Comparison of ENCODE assay signal across 10 cellular contexts in the genomic region with DNA sequence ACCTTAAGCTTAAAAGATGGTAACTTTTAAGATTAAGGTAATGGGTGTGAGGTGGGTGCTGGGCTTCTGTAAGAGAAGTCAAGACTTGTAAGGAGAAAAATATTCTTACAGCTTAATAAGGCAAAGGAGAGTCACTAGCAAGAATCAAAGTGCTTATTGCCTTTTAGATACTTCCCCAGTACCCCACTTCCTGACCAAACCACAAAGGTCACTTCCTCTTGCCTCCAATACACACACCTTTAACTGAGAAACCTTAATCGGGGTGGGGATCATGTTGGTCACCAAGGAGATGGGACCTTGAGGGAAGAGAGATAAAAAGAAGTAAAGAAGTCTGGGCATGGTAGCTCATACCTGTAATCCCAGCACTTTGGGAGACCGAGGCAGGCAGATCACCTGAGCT. TPM values are rescaled to one million over a fixed set of nuclear protein-coding genes. Genes with fewer than 3 reads are reported as not detected.
A peak's percentile ranks its signal among the peaks of the same experiment; 100 is the strongest.
DNase-seq lines count a peak whose midpoint lies in the region; ATAC-seq, FAIRE-seq and TF ChIP-seq lines count a peak whose summit lies in the region.
"Had no signal": no experiment of that assay in that cellular context is flagged by ENCODE, and none has a peak within 500 bp of the region (broad histone marks: within the 10 kb centered on the region; RNA-seq: fewer than 3 reads in every experiment).

No MANE protein-coding gene starts in this region.

- H3K9me3 ChIP-seq in DND-41 (ENCODE audit: insufficient read depth, low read length, severe bottlenecking), result no peaks in the 10 kb centered on the region
- H3K9me3 ChIP-seq in GM12878 (replicated peaks; ENCODE audit: control insufficient read depth, insufficient read depth, low read length), result no peaks in the 10 kb centered on the region
- H3K9me3 ChIP-seq: Caco-2 had no signal

- FAIRE-seq in GM12878 (lab: Jason Lieb, UNC), result peak; percentile 89
- FAIRE-seq: RCC 7860 had no signal

- TF ChIP-seq RAD21 in GM12878 (IDR thresholded peaks at IDR 0.05; ENCODE audit: insufficient read depth, low read depth, low read length), result no peak

- RAD21 ChIA-PET in GM12878 (lab: Charles Lee; ENCODE audit: unreplicated experiment), result interaction anchor here (0.6 to 2.4 kb wide), 6 partner anchors 8 to 181 kb away, joined by 3 to 7 read pairs (median 5); a partner anchor contains a TSS

- POLR2A ChIA-PET in GM12878 (lab: Charles Lee), result interaction anchor here (0.6 to 1.5 kb wide), 3 partner anchors 9 to 127 kb away, joined by 3 to 5 read pairs (median 5); no protein-coding TSS in a partner anchor

- 30% methylated on average over 2 of the region's 2 CpGs for WGBS in GM12878 (ENCODE audit: insufficient coverage, insufficient replicate concordance, low lambda C conversion rate, missing lambda C conversion rate)

- BruUV-seq in GM12878 (replicated peaks; lab: Mats Ljungman, UMichigan), result no TSS peak

- ATAC-seq in DND-41 (ENCODE audit: insufficient read depth, low read depth), result peak; percentile 48; the same call in 2 of the 3 replicates
- peak; percentile 53 for ATAC-seq in GM21515 (IDR thresholded peaks at IDR 0.05; ENCODE audit: unreplicated experiment)
- peak; percentile 81 for ATAC-seq in GM12878
- ATAC-seq in GM18519 (IDR thresholded peaks at IDR 0.05; ENCODE audit: low FRiP score, unreplicated experiment), result no peak

- in situ Hi-C loops in GM12878 (cut with MboI), result no loop called here

- H2AFZ ChIP-seq in DND-41 (ENCODE audit: low read depth, low read length) (no peak overlapping the region), GM12878 (ENCODE audit: control insufficient read depth, low read depth, low read length) (peak overlapping the region; percentile 53)

- H3K79me2 ChIP-seq in DND-41 (ENCODE audit: insufficient read depth, low read length) (no peaks in the 10 kb centered on the region), GM12878 (ENCODE audit: control insufficient read depth, insufficient read depth, low read length) (no peaks in the 10 kb centered on the region)

- H3K9ac ChIP-seq in DND-41 (ENCODE audit: low read depth, low read length) (no peak overlapping the region), GM12878 (ENCODE audit: control insufficient read depth, insufficient read depth, low read length) (no peak overlapping the region; the same call in 1 of the 2 replicates)

- intact Hi-C loops in GM12878 (cut with micrococcal nuclease; ENCODE audit: unreplicated experiment) (no loop called here), head of caudate nucleus (cut with DNase I) (no loop called here)

- no peak for TF ChIP-seq POLR2A in GM12878 (IDR thresholded peaks at IDR 0.05; ENCODE audit: low read depth, low read length)

- H3K36me3 ChIP-seq in DND-41 (ENCODE audit: insufficient read depth, low read length) (no peaks in the 10 kb centered on the region), GM12878 (ENCODE audit: control insufficient read depth in 2 of 2, insufficient read depth in 2 of 2, low read length in 1 of 2) (no peaks in the 10 kb centered on the region)

- DNase-seq in DND-41 (no peak), NOMO-1 treated with DMSO at 0.1 percent for 48 hours (lab: John Stamatoyannopoulos, UW; ENCODE audit: unreplicated experiment) (peak; percentile 63), GM12878 (ENCODE audit: low read depth, low spot score) (peak; percentile 53), putamen (ENCODE audit: low spot score) (no peak), head of caudate nucleus (no peak)
- no peak for DNase-seq in stimulated activated CD4-positive, alpha-beta T cell treated with anti-CD3 and anti-CD28 coated beads, Interleukin-4, amount 100 ng/mL, for 1 hour
- DNase-seq: Caco-2 had no signal

- TF ChIP-seq CTCF in DND-41 (IDR thresholded peaks at IDR 0.05; ENCODE audit: borderline replicate concordance, extremely low read depth, low read length, poor library complexity, severe bottlenecking) (no peak), GM12878 (IDR thresholded peaks at IDR 0.05 in 2 of 3, conservative IDR thresholded peaks at IDR 0.05 in 1 of 3; ENCODE audit: control insufficient read depth in 2 of 3, extremely low read depth in 1 of 3, insufficient read depth in 1 of 3, low read depth in 3 of 3, low read length in 3 of 3) (no peak)

- H3K27me3 ChIP-seq in DND-41 (ENCODE audit: insufficient read depth, low read length, poor library complexity) (no peaks in the 10 kb centered on the region), GM12878 (replicated peaks in 1 of 2; ENCODE audit: control insufficient read depth in 2 of 2, insufficient read depth in 2 of 2, low read length in 1 of 2) (no peaks in the 10 kb centered on the region)

- no peaks in the 10 kb centered on the region for H3K4me1 ChIP-seq in DND-41 (ENCODE audit: insufficient read depth, low read length)
- peaks cover 19% of the 10 kb centered on the region for H3K4me1 ChIP-seq in GM12878 (ENCODE audit: control insufficient read depth, insufficient read depth, low read length)
- H3K4me1 ChIP-seq: Caco-2 had no signal

- no peak overlapping the region for H3K27ac ChIP-seq in DND-41 (ENCODE audit: low read length)
- H3K27ac ChIP-seq in GM12878 (ENCODE audit: control insufficient read depth, insufficient read depth), result 0 out of 2 replicates have a peak overlapping the region, but pooled peaks have one; percentile 4

- no peak overlapping the region for H3K4me2 ChIP-seq in DND-41 (ENCODE audit: insufficient read depth, low read length)
- H3K4me2 ChIP-seq in GM12878 (ENCODE audit: control insufficient read depth, insufficient read depth), result peak overlapping the region; percentile 77

- CTCF ChIA-PET in GM12878 (lab: Yijun Ruan, JAX), result interaction anchor here (0.9 to 2.1 kb wide), 5 partner anchors 10 to 212 kb away, joined by 3 to 14 read pairs (median 5); no protein-coding TSS in a partner anchor

- SMC1A ChIA-PET in GM12878 (lab: Charles Lee; ENCODE audit: uncharacterized antibody, unreplicated experiment), result interaction anchor here (0.7 to 2.0 kb wide), 10 partner anchors 9 to 570 kb away, joined by 3 to 11 read pairs (median 4); no protein-coding TSS in a partner anchor

- no peak overlapping the region for H3K4me3 ChIP-seq in DND-41 (ENCODE audit: low read depth in 1 of 2, low read length in 2 of 2)
- H3K4me3 ChIP-seq in GM12878, result no peak overlapping the region

- H4K20me1 ChIP-seq in DND-41 (ENCODE audit: insufficient read depth, low read length), result no peaks in the 10 kb centered on the region
- no peaks in the 10 kb centered on the region for H4K20me1 ChIP-seq in GM12878 (ENCODE audit: control insufficient read depth, insufficient read depth)

- TF ChIP-seq EP300 in GM12878 (IDR thresholded peaks at IDR 0.05; ENCODE audit: borderline replicate concordance in 1 of 2, control insufficient read depth in 1 of 2, low read depth in 2 of 2, low read length in 2 of 2), result 0 out of 4 replicates have a peak, but pooled peaks of 1 of the 2 experiments have one; percentile 44

TF ChIP-seq in GM12878, 131 proteins besides CTCF, POLR2A, EP300 and RAD21 (continues in another document):
- TF ChIP-seq IKZF1 (conservative IDR thresholded peaks at IDR 0.05), result peak; percentile 42; the same call in 1 of the 2 replicates
- no peak for TF ChIP-seq EED (IDR thresholded peaks at IDR 0.05; ENCODE audit: low read depth)
- TF ChIP-seq ETV6 (conservative IDR thresholded peaks at IDR 0.05 in 1 of 2, IDR thresholded peaks at IDR 0.05 in 1 of 2; ENCODE audit: borderline replicate concordance in 1 of 2, low read depth in 1 of 2), result peak in 1 of 2 experiments; percentile 89; a peak in 2 of 4 replicates
- no peak for TF ChIP-seq CBX5 (IDR thresholded peaks at IDR 0.05; ENCODE audit: low read depth)
- TF ChIP-seq SMC3 (IDR thresholded peaks at IDR 0.05; ENCODE audit: borderline replicate concordance, low read length), result no peak
- TF ChIP-seq, protein P1, sequence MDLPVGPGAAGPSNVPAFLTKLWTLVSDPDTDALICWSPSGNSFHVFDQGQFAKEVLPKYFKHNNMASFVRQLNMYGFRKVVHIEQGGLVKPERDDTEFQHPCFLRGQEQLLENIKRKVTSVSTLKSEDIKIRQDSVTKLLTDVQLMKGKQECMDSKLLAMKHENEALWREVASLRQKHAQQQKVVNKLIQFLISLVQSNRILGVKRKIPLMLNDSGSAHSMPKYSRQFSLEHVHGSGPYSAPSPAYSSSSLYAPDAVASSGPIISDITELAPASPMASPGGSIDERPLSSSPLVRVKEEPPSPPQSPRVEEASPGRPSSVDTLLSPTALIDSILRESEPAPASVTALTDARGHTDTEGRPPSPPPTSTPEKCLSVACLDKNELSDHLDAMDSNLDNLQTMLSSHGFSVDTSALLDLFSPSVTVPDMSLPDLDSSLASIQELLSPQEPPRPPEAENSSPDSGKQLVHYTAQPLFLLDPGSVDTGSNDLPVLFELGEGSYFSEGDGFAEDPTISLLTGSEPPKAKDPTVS (IDR thresholded peaks at IDR 0.05; ENCODE audit: low read depth, low read length), result no peak
- TF ChIP-seq PML (IDR thresholded peaks at IDR 0.05; ENCODE audit: low read length), result no peak
- TF ChIP-seq RUNX3 (IDR thresholded peaks at IDR 0.05; ENCODE audit: low read length), result peak; percentile 94
- TF ChIP-seq IKZF2 (IDR thresholded peaks at IDR 0.05), result peak; percentile 19 to 38; a peak in 3 of 4 replicates
- TF ChIP-seq SPI1 (IDR thresholded peaks at IDR 0.05; ENCODE audit: borderline replicate concordance, insufficient read depth, low read depth, low read length), result peak; percentile 87
- TF ChIP-seq CBFB (IDR thresholded peaks at IDR 0.05; ENCODE audit: low read depth), result 0 out of 2 replicates have a peak, but pooled peaks have one; percentile 44
- TF ChIP-seq MEF2B (IDR thresholded peaks at IDR 0.05; ENCODE audit: partially characterized antibody, poor library complexity, severe bottlenecking), result peak; percentile 14
- no peak for TF ChIP-seq ESRRA (IDR thresholded peaks at IDR 0.05; ENCODE audit: low read length)
- 0 out of 2 replicates have a peak, but pooled peaks have one; percentile 28 for TF ChIP-seq DPF2 (IDR thresholded peaks at IDR 0.05)

RNA-seq across cellular contexts. Expression of a gene that starts 10.6 kb away (rescaled TPM):
- 122 and 131 TPM in 2 replicates for total RNA-seq in GM12878 (2013; cell fraction: nucleolus; rRNA removed)
- 16.9 and 20.1 TPM in 2 replicates for total RNA-seq in GM12878 (2014; rRNA removed)
- total RNA-seq in GM12878 (2014; rRNA removed; fragmentation: Illumina TruSeq; extraction: Trizol), result 16.3 and 17.3 TPM in 2 replicates
- total RNA-seq in GM12878 (2021), result 25.1 and 26.6 TPM in 2 replicates
- polyA plus RNA-seq in GM12878 (2011; ENCODE audit: low read depth), result 7.6 TPM
- 18.0 and 21.0 TPM in 2 replicates for polyA plus RNA-seq in GM12878 (2011; rRNA removed)
- polyA plus RNA-seq in GM12878 (2011; cell fraction: cytosol; rRNA removed), result 11.5 and 13.3 TPM in 2 replicates
- 67.9 and 71.7 TPM in 2 replicates for polyA plus RNA-seq in GM12878 (2011; cell fraction: nucleus; rRNA removed)
- 9.9 and 10.7 TPM in 2 replicates for polyA plus RNA-seq in GM12878 (2012)
- polyA plus RNA-seq in GM12878 (2014; fragmentation: Illumina TruSeq; extraction: Trizol), result 13.3 and 13.5 TPM in 2 replicates
- 1 to 10 TPM; 5.2 to 7.8 TPM for polyA plus RNA-seq in GM12878 (2014; fragmentation: Nextera tagmentation; extraction: Ambion mirVana)
- polyA plus RNA-seq in GM12878 (2014; rRNA removed), result 20.6 and 27.5 TPM in 2 replicates
- polyA plus RNA-seq in GM12878 (2016; fragmentation: Nextera tagmentation; extraction: Ambion mirVana), result 10 to 100 TPM; 13.8 to 14.9 TPM
- polyA minus RNA-seq in GM12878 (2011; rRNA and poly(A)+ RNA removed), result 19.6 and 28.7 TPM in 2 replicates
- 7.0 and 7.4 TPM in 2 replicates for polyA minus RNA-seq in GM12878 (2011; cell fraction: cytosol; rRNA and poly(A)+ RNA removed)
- polyA minus RNA-seq in GM12878 (2011; cell fraction: nucleus; rRNA and poly(A)+ RNA removed), result 31.8 and 58.4 TPM in 2 replicates

Comparison
In these comparisons a context has a peak if more than half of its experiments do, and no peak if none do; other contexts are left out.
1. DNase-seq: peak in NOMO-1 treated with DMSO at 0.1 percent for 48 hours (single experiment) and GM12878 (single experiment); none in DND-41 (single experiment), putamen (single experiment), stimulated activated CD4-positive, alpha-beta T cell treated with anti-CD3 and anti-CD28 coated beads, Interleukin-4, amount 100 ng/mL, for 1 hour (single experiment) and head of caudate nucleus (0 of 42).